Comparison of ENCODE assay signal across 6 cellular contexts in genomic region chr1:160582976-160583375, GRCh38. TPM values are rescaled to one million over a fixed set of nuclear protein-coding genes. Genes with fewer than 3 reads are reported as not detected.
"Had no signal": no experiment of that assay in that cellular context is flagged by ENCODE, and none has a peak within 500 bp of the region (broad histone marks: within the 10 kb centered on the region; RNA-seq: fewer than 3 reads in every experiment).

No MANE protein-coding gene starts in this region.

RNA-seq across cellular contexts. Expression of gene CD84, which starts 3.7 kb away (rescaled TPM):
- total RNA-seq: dermis microvascular lymphatic vessel endothelial cell, endothelial cell of umbilical vein, fibroblast of lung, fibroblast of villous mesenchyme, glomerular endothelial cell had no signal
- polyA plus RNA-seq: endothelial cell of umbilical vein, fibroblast of lung had no signal

RNA-seq across cellular contexts. Expression of gene SLAMF6, which starts 59.9 kb away (rescaled TPM):
- total RNA-seq: dermis microvascular lymphatic vessel endothelial cell, endothelial cell of umbilical vein, fibroblast of lung, fibroblast of villous mesenchyme, glomerular endothelial cell, hepatocyte had no signal
- polyA plus RNA-seq: endothelial cell of umbilical vein, fibroblast of lung, hepatocyte had no signal
